In genomic region chr11:35047179-35047578, GRCh38 we compare ENCODE assay signal across 12 cellular contexts.
DNase-seq lines count a peak whose midpoint lies in the region; ATAC-seq and TF ChIP-seq lines count a peak whose summit lies in the region.
"Had no signal": no experiment of that assay in that cellular context is flagged by ENCODE, and none has a peak within 500 bp of the region (broad histone marks: within the 10 kb centered on the region; RNA-seq: fewer than 3 reads in every experiment).

No MANE protein-coding gene starts in this region.

- H3K36me3 Mint-ChIP-seq in activated CD4-positive, alpha-beta T cell treated with anti-CD3 and anti-CD28 coated beads for 36 hours (ENCODE audit: low read depth): peaks cover 26% of the 10 kb centered on the region
- H3K36me3 Mint-ChIP-seq: brain had no signal

- no peaks in the 10 kb centered on the region for H3K36me3 ChIP-seq in spleen

- peak overlapping the region; percentile 84 for H3K27ac Mint-ChIP-seq in activated CD4-positive, alpha-beta T cell treated with anti-CD3 and anti-CD28 coated beads for 36 hours
- H3K27ac Mint-ChIP-seq: brain, progenitor cell of endocrine pancreas had no signal

- DNase-seq in activated CD4-positive, alpha-beta T cell treated with anti-CD3 and anti-CD28 coated beads for 36 hours: peak; percentile 29
- no peak for DNase-seq in activated CD4-positive, alpha-beta T cell treated with anti-CD3 and anti-CD28 coated beads for 48 hours
- DNase-seq in SKM-1 treated with dmso at 0.1 percent for 144 hours (lab: John Stamatoyannopoulos, UW; ENCODE audit: unreplicated experiment) (peak; percentile 80), spleen (no peak), foreskin keratinocyte (no peak)
- peak; percentile 73 for DNase-seq in activated effector memory CD4-positive, alpha-beta T cell treated with anti-CD3 and anti-CD28 coated beads, Interleukin-2, amount 50 U/mL, for 16 hours
- DNase-seq: kidney glomerular epithelial cell had no signal

- H3K27me3 Mint-ChIP-seq in activated CD4-positive, alpha-beta T cell treated with anti-CD3 and anti-CD28 coated beads for 36 hours: no peaks in the 10 kb centered on the region
- H3K27me3 Mint-ChIP-seq: progenitor cell of endocrine pancreas had no signal

- CTCF ChIA-PET in activated CD4-positive, alpha-beta T cell treated with anti-CD3 and anti-CD28 coated beads for 36 hours (lab: Charles Lee): interaction anchor here (0.5 to 1.4 kb wide), 2 partner anchors 26 to 165 kb away, joined by 3 to 5 read pairs; no protein-coding TSS in a partner anchor

- TF ChIP-seq CTCF in spleen (IDR thresholded peaks at IDR 0.05 in 8 of 11, conservative IDR thresholded peaks at IDR 0.05 in 3 of 11) (no peak), foreskin keratinocyte (conservative IDR thresholded peaks at IDR 0.05) (no peak)

- WGBS in spleen, 5 donors: 35 to 60% (median 55%) methylated on average over 1 of the region's 1 CpG

- ATAC-seq in activated CD4-positive, alpha-beta T cell treated with anti-CD3 and anti-CD28 coated beads for 36 hours: peak; percentile 20
- ATAC-seq in HG02852 (IDR thresholded peaks at IDR 0.05; ENCODE audit: unreplicated experiment): no peak
- ATAC-seq in GM21576 (IDR thresholded peaks at IDR 0.05; ENCODE audit: unreplicated experiment): no peak
- ATAC-seq in foreskin keratinocyte: no peak

- H3K4me3 Mint-ChIP-seq in activated CD4-positive, alpha-beta T cell treated with anti-CD3 and anti-CD28 coated beads for 36 hours: no peak overlapping the region
- H3K4me3 Mint-ChIP-seq: brain had no signal

- intact Hi-C loops in activated CD4-positive, alpha-beta T cell treated with anti-CD3 and anti-CD28 coated beads for 36 hours (cut with DNase I, micrococcal nuclease): no loop called here
- intact Hi-C loops in spleen (cut with DNase I; ENCODE audit: low total_unique reads): no loop called here

- peaks cover 0 to 9% (median 0%) of the 10 kb centered on the region in 8 donors for H3K9me3 ChIP-seq in spleen

- peaks cover 11 to 90% (median 48%) of the 10 kb centered on the region in 6 donors for H3K4me1 ChIP-seq in spleen
- H3K4me1 ChIP-seq in foreskin keratinocyte: no peaks in the 10 kb centered on the region

- H3K27me3 ChIP-seq in spleen (replicated peaks in 1 of 7) (no peaks in the 10 kb centered on the region), foreskin keratinocyte (no peaks in the 10 kb centered on the region)

- POLR2A ChIA-PET in activated CD4-positive, alpha-beta T cell treated with anti-CD3 and anti-CD28 coated beads for 36 hours (lab: Charles Lee): interaction anchor here (0.6 kb wide), 2 partner anchors 34 to 45 kb away, joined by 3 to 5 read pairs; no protein-coding TSS in a partner anchor

- H3K9me3 Mint-ChIP-seq in activated CD4-positive, alpha-beta T cell treated with anti-CD3 and anti-CD28 coated beads for 36 hours (ENCODE audit: low read depth): peaks cover 7% of the 10 kb centered on the region

- H3K4me3 ChIP-seq in spleen: no peak overlapping the region

- peak overlapping the region in 7 of 8 donors; percentile 41 to 75 (median 64) for H3K27ac ChIP-seq in spleen
- no peak overlapping the region for H3K27ac ChIP-seq in foreskin keratinocyte
- H3K27ac ChIP-seq: 22Rv1 had no signal

- peaks cover 88% of the 10 kb centered on the region for H3K4me1 Mint-ChIP-seq in activated CD4-positive, alpha-beta T cell treated with anti-CD3 and anti-CD28 coated beads for 36 hours

- TF ChIP-seq POLR2A in spleen (IDR thresholded peaks at IDR 0.05): no peak

Comparison
In these comparisons a context has a peak if more than half of its experiments do, and no peak if none do; other contexts are left out.
1. DNase-seq: peak in activated CD4-positive, alpha-beta T cell treated with anti-CD3 and anti-CD28 coated beads for 36 hours (single experiment), SKM-1 treated with dmso at 0.1 percent for 144 hours (single experiment) and activated effector memory CD4-positive, alpha-beta T cell treated with anti-CD3 and anti-CD28 coated beads, Interleukin-2, amount 50 U/mL, for 16 hours (single experiment); none in activated CD4-positive, alpha-beta T cell treated with anti-CD3 and anti-CD28 coated beads for 48 hours (single experiment), spleen (single experiment) and foreskin keratinocyte (0 of 2).